In the genomic region with DNA sequence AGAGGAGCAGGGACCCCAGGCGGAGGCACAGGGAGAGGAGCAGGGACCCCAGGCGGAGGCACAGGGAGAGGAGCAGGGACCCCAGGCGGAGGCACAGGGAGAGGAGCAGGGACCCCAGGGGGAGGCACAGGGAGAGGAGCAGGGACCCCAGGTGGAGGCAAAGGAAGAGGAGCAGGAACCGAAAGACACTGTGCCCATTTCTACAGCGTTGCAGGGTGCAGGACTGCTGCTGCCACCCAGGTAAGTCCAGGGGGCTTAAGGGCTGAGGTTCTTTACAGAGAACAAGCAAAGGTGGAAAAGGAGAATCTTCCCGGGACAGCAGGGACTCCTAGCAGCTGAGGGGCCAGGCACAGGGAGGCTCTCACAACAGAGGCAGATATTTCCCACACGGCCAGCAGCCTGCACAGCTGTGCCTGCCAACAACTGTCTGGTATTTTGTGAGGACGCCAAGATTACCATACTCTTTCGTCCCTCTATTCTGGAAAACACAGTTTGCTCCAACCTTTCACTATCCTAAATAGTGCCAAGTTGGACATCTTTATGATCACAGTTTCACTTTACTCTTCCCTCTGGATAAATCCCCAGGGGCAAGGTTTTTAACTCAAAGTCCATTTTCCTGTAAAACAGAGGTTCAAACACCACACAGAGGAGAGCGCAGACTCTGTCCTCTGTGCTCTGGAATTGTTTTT, we compare ENCODE assay signal across 20 cellular contexts. TPM values are rescaled to one million over a fixed set of nuclear protein-coding genes. Genes with fewer than 3 reads are reported as not detected.
DNase-seq lines count a peak whose midpoint lies in the region; ATAC-seq and TF ChIP-seq lines count a peak whose summit lies in the region.
"Had no signal": no experiment of that assay in that cellular context is flagged by ENCODE, and none has a peak within 500 bp of the region (broad histone marks: within the 10 kb centered on the region; RNA-seq: fewer than 3 reads in every experiment).

No MANE protein-coding gene starts in this region.

- H3K27me3 ChIP-seq in MG63 = no peaks in the 10 kb centered on the region
- H3K27me3 ChIP-seq in right lobe of liver = no peaks in the 10 kb centered on the region
- no peaks in the 10 kb centered on the region for H3K27me3 ChIP-seq in aorta (ENCODE audit: control insufficient read depth in 1 of 2, insufficient read depth in 2 of 2, low read length in 1 of 2)
- peaks cover 0 to 70% (median 0%) of the 10 kb centered on the region in 4 donors for H3K27me3 ChIP-seq in esophagus squamous epithelium
- H3K27me3 ChIP-seq: breast epithelium, neural progenitor cell, vagina had no signal

- DNase-seq in MG63 (peak; percentile 43), fibroblast of mammary gland (ENCODE audit: low read depth) (peak; percentile 20), right lobe of liver (peak in 1 of 3 donors; percentile 78), aorta (peak; percentile 13 to 16), esophagus squamous epithelium (lab: John Stamatoyannopoulos, UW) (no peak)
- DNase-seq: activated B cell treated with CpG ODN at 0.5 μM for 24 hours; activated naive CD8-positive, alpha-beta T cell treated with anti-CD3 and anti-CD28 coated beads, Interleukin-2, amount 10 ng/mL, durations not matched to agents 7 days and 5 days; BE2C; Kasumi-1; kidney; NCI-H1417; NCI-H2171; NCI-H748 treated with DMSO at 0.1 percent for 48 hours had no signal

- intact Hi-C loops in right lobe of liver (cut with DNase I) (no loop called here), aorta (cut with DNase I) (no loop called here), esophagus squamous epithelium (cut with DNase I) (no loop called here)

- peak; percentile 82 to 88 (median 85) for ATAC-seq in right lobe of liver
- peak; percentile 49 for ATAC-seq in aorta (ENCODE audit: low FRiP score)
- ATAC-seq in HG02870 (IDR thresholded peaks at IDR 0.05; ENCODE audit: unreplicated experiment) = no peak
- no peak for ATAC-seq in HG03097 (IDR thresholded peaks at IDR 0.05; ENCODE audit: low FRiP score, unreplicated experiment)
- ATAC-seq: HCT116 had no signal

- 34% methylated on average over 7 of the region's 10 CpGs for WGBS in right lobe of liver (ENCODE audit: insufficient coverage, low coverage, low lambda C conversion rate, missing lambda C conversion rate)
- WGBS in aorta, 2 donors = 45 to 48% methylated on average over 10 of the region's 10 CpGs
- 42 to 47% methylated on average over 7 to 10 of the region's 10 CpGs for WGBS in esophagus squamous epithelium, 2 donors

- H3K4me1 ChIP-seq in right lobe of liver (peaks cover 0 to 39% (median 18%) of the 10 kb centered on the region in 4 donors), aorta (ENCODE audit: control insufficient read depth in 1 of 2, insufficient read depth in 2 of 2, low read length in 2 of 2) (no peaks in the 10 kb centered on the region), esophagus squamous epithelium (peaks cover 0 to 4% (median 0%) of the 10 kb centered on the region in 3 donors)
- H3K4me1 ChIP-seq: BE2C, breast epithelium, vagina had no signal

- TF ChIP-seq POLR2A in right lobe of liver (IDR thresholded peaks at IDR 0.05) (no peak), esophagus squamous epithelium (IDR thresholded peaks at IDR 0.05) (no peak)

- H3K4me3 ChIP-seq in MG63 = no peak overlapping the region
- H3K4me3 ChIP-seq in fibroblast of mammary gland (ENCODE audit: control insufficient read depth, low read depth, low read length) = no peak overlapping the region
- peak overlapping the region in 1 of 3 donors; percentile 6 for H3K4me3 ChIP-seq in right lobe of liver
- no peak overlapping the region for H3K4me3 ChIP-seq in aorta (ENCODE audit: low read length in 2 of 2)
- H3K4me3 ChIP-seq in esophagus squamous epithelium = no peak overlapping the region
- H3K4me3 ChIP-seq: breast epithelium, esophagus muscularis mucosa, neural progenitor cell, vagina had no signal

- no peaks in the 10 kb centered on the region for H3K36me3 ChIP-seq in MG63
- no peaks in the 10 kb centered on the region for H3K36me3 ChIP-seq in right lobe of liver
- H3K36me3 ChIP-seq in aorta (ENCODE audit: control insufficient read depth in 1 of 2, insufficient read depth in 2 of 2, low read length in 1 of 2) = no peaks in the 10 kb centered on the region
- H3K36me3 ChIP-seq in esophagus squamous epithelium = no peaks in the 10 kb centered on the region
- H3K36me3 ChIP-seq: BE2C, breast epithelium, esophagus muscularis mucosa, neural progenitor cell, vagina had no signal

- no peaks in the 10 kb centered on the region for H3K9me3 ChIP-seq in MG63
- H3K9me3 ChIP-seq in right lobe of liver = no peaks in the 10 kb centered on the region
- no peaks in the 10 kb centered on the region for H3K9me3 ChIP-seq in aorta (ENCODE audit: control insufficient read depth, low read length)
- no peaks in the 10 kb centered on the region for H3K9me3 ChIP-seq in esophagus squamous epithelium
- H3K9me3 ChIP-seq: BE2C, breast epithelium, esophagus muscularis mucosa, vagina had no signal

- TF ChIP-seq CTCF in fibroblast of mammary gland (conservative IDR thresholded peaks at IDR 0.05; ENCODE audit: control insufficient read depth, insufficient read depth, low read depth, low read length) = no peak
- TF ChIP-seq CTCF in right lobe of liver (IDR thresholded peaks at IDR 0.05) = no peak
- no peak for TF ChIP-seq CTCF in esophagus squamous epithelium (IDR thresholded peaks at IDR 0.05)

- H3K27ac ChIP-seq in right lobe of liver = peak overlapping the region; percentile 33 to 83 (median 66)
- H3K27ac ChIP-seq in aorta (ENCODE audit: low read depth in 1 of 2, low read length in 2 of 2) = no peak overlapping the region
- no peak overlapping the region for H3K27ac ChIP-seq in esophagus squamous epithelium
- H3K27ac ChIP-seq: breast epithelium, esophagus muscularis mucosa, neural progenitor cell, vagina had no signal

RNA-seq across cellular contexts. Expression of a gene that starts 39.4 kb away (rescaled TPM):
- total RNA-seq in MG63 (2014; rRNA removed; shearing (Covaris generic); ENCODE audit: low replicate concordance) = 0.49 and 18.6 TPM in 2 replicates
- total RNA-seq in right lobe of liver (10 to 100 TPM; 21.9 to 50.3 (median 30.9) TPM), aorta (under 1 TPM; 0.16 to 0.93 TPM), esophagus squamous epithelium (10 to 100 TPM in 1 of 4 donors, 1 to 10 TPM in 3; 2.5 to 12.6 (median 4.8) TPM)
- 1 to 10 TPM in 1 of 2 donors, not detected in 1; 4.8 TPM for polyA plus RNA-seq in aorta
- total RNA-seq: activated naive CD8-positive, alpha-beta T cell treated with anti-CD3 and anti-CD28 coated beads, Interleukin-2, amount 10 ng/mL, durations not matched to agents 7 days and 5 days had no signal

Comparison
In these comparisons a context has a peak if more than half of its experiments do, and no peak if none do; other contexts are left out.
1. ATAC-seq: peak in right lobe of liver (4 of 4) and aorta (single experiment); none in HG02870 (single experiment) and HG03097 (single experiment).
2. H3K27ac ChIP-seq: peak in right lobe of liver (3 of 3); none in aorta (0 of 2) and esophagus squamous epithelium (0 of 4).